Comparison of ENCODE assay signal across 24 cellular contexts in genomic region chr19:49881186-49881585, GRCh38. TPM values are rescaled to one million over a fixed set of nuclear protein-coding genes. Genes with fewer than 3 reads are reported as not detected.
DNase-seq lines count a peak whose midpoint lies in the region; ATAC-seq and TF ChIP-seq lines count a peak whose summit lies in the region.
"Had no signal": no experiment of that assay in that cellular context is flagged by ENCODE, and none has a peak within 500 bp of the region (broad histone marks: within the 10 kb centered on the region; RNA-seq: fewer than 3 reads in every experiment).

No MANE protein-coding gene starts in this region.

- no peak overlapping the region for H3K4me2 ChIP-seq in neuronal stem cell (ENCODE audit: insufficient read depth, low read length, poor library complexity, severe bottlenecking)

- no peaks in the 10 kb centered on the region for H3K27me3 Mint-ChIP-seq in activated CD4-positive, alpha-beta T cell treated with anti-CD3 and anti-CD28 coated beads, Interleukin-2, amount 10 ng/mL, durations not matched to agents 7 days and 5 days
- H3K27me3 Mint-ChIP-seq in dendritic cell treated with granulocyte-macrophage colony-stimulating factor and Interleukin-4, amounts not matched to agents 40 ng/mL and 50 ng/mL, for 4 days: no peaks in the 10 kb centered on the region

- H3K9ac ChIP-seq in neuronal stem cell (ENCODE audit: low read depth, low read length, poor library complexity): no peak overlapping the region
- H3K9ac ChIP-seq in colonic mucosa (ENCODE audit: low read depth in 2 of 2, low read length in 2 of 2): no peak overlapping the region

- CTCF ChIA-PET in activated CD4-positive, alpha-beta T cell treated with anti-CD3 and anti-CD28 coated beads, Interleukin-2, amount 10 ng/mL, durations not matched to agents 7 days and 5 days (lab: Charles Lee): interaction anchor here (1.4 kb wide), 1 partner anchor 13 kb away, joined by 4 read pairs; no protein-coding TSS in a partner anchor

- H3K4me3 Mint-ChIP-seq in activated CD4-positive, alpha-beta T cell treated with anti-CD3 and anti-CD28 coated beads, Interleukin-2, amount 10 ng/mL, durations not matched to agents 7 days and 5 days: no peak overlapping the region
- no peak overlapping the region for H3K4me3 Mint-ChIP-seq in dendritic cell treated with granulocyte-macrophage colony-stimulating factor and Interleukin-4, amounts not matched to agents 40 ng/mL and 50 ng/mL, for 4 days
- H3K4me3 Mint-ChIP-seq: H9 had no signal

- TF ChIP-seq POLR2A in esophagus squamous epithelium (IDR thresholded peaks at IDR 0.05): no peak
- no peak for TF ChIP-seq POLR2A in testis (IDR thresholded peaks at IDR 0.05)

- H3K18ac ChIP-seq in neuronal stem cell (ENCODE audit: low read length): no peak overlapping the region

- peak overlapping the region; percentile 9 for H3K23ac ChIP-seq in neuronal stem cell (ENCODE audit: low read depth, low read length, poor library complexity)

- H3K4ac ChIP-seq in neuronal stem cell (ENCODE audit: low read length): no peak overlapping the region

- H2AK5ac ChIP-seq in neuronal stem cell (ENCODE audit: low read depth, low read length): no peak overlapping the region

- no peak overlapping the region for H3K14ac ChIP-seq in neuronal stem cell (ENCODE audit: low read length)

- no peak overlapping the region for H2AFZ ChIP-seq in neuronal stem cell (ENCODE audit: low read length)

- H3K27me3 ChIP-seq in neuronal stem cell (ENCODE audit: control insufficient read depth in 3 of 3, insufficient read depth in 3 of 3, low read depth in 1 of 3, low read length in 3 of 3): no peaks in the 10 kb centered on the region
- no peaks in the 10 kb centered on the region for H3K27me3 ChIP-seq in upper lobe of right lung
- H3K27me3 ChIP-seq in esophagus squamous epithelium: no peaks in the 10 kb centered on the region
- no peaks in the 10 kb centered on the region for H3K27me3 ChIP-seq in testis
- H3K27me3 ChIP-seq in colonic mucosa: no peaks in the 10 kb centered on the region
- H3K27me3 ChIP-seq: BE2C, MG63 had no signal

- peaks cover 13% of the 10 kb centered on the region for H3K79me1 ChIP-seq in neuronal stem cell (ENCODE audit: low read depth, low read length)

- no peak overlapping the region for H2BK15ac ChIP-seq in neuronal stem cell (ENCODE audit: low read length)

- no peak overlapping the region for H4K91ac ChIP-seq in neuronal stem cell (ENCODE audit: low read depth, low read length, poor library complexity)

- H3K27ac Mint-ChIP-seq in activated CD4-positive, alpha-beta T cell treated with anti-CD3 and anti-CD28 coated beads, Interleukin-2, amount 10 ng/mL, durations not matched to agents 7 days and 5 days: peak overlapping the region; percentile 13
- H3K27ac Mint-ChIP-seq in dendritic cell treated with granulocyte-macrophage colony-stimulating factor and Interleukin-4, amounts not matched to agents 40 ng/mL and 50 ng/mL, for 4 days: peak overlapping the region; percentile 64

- peak overlapping the region; percentile 45 for H2BK5ac ChIP-seq in neuronal stem cell (ENCODE audit: low read length)

- ATAC-seq in upper lobe of right lung: no peak
- ATAC-seq: Panc1 had no signal

- no peak overlapping the region for H4K8ac ChIP-seq in neuronal stem cell (ENCODE audit: low read depth, low read length)

- intact Hi-C loops in dendritic cell treated with granulocyte-macrophage colony-stimulating factor and Interleukin-4, amounts not matched to agents 40 ng/mL and 50 ng/mL, for 4 days (cut with micrococcal nuclease): no loop called here
- intact Hi-C loops in upper lobe of right lung (cut with DNase I): no loop called here
- intact Hi-C loops in esophagus squamous epithelium (cut with DNase I): no loop called here
- intact Hi-C loops in testis (cut with DNase I; ENCODE audit: low total_unique reads): no loop called here
- intact Hi-C loops in colonic mucosa (cut with DNase I): no loop called here

- no peak overlapping the region for H2BK12ac ChIP-seq in neuronal stem cell (ENCODE audit: low read length)

- H3K9me3 ChIP-seq in neuronal stem cell (replicated peaks in 1 of 2; ENCODE audit: control insufficient read depth in 2 of 2, insufficient read depth in 1 of 2, low read depth in 1 of 2, low read length in 2 of 2): peaks cover 7 to 14% of the 10 kb centered on the region in 2 donors
- no peaks in the 10 kb centered on the region for H3K9me3 ChIP-seq in upper lobe of right lung
- peaks cover 0 to 6% (median 0%) of the 10 kb centered on the region in 3 donors for H3K9me3 ChIP-seq in esophagus squamous epithelium
- no peaks in the 10 kb centered on the region for H3K9me3 ChIP-seq in testis
- H3K9me3 ChIP-seq in colonic mucosa: no peaks in the 10 kb centered on the region
- H3K9me3 ChIP-seq: BE2C, MG63 had no signal

- H3K4me1 ChIP-seq in neuronal stem cell (ENCODE audit: control insufficient read depth in 2 of 2, insufficient read depth in 1 of 2, low read depth in 1 of 2, low read length in 2 of 2): peaks cover 5 to 7% of the 10 kb centered on the region in 2 donors
- peaks cover 14% of the 10 kb centered on the region for H3K4me1 ChIP-seq in upper lobe of right lung
- peaks cover 6 to 13% (median 12%) of the 10 kb centered on the region in 3 donors for H3K4me1 ChIP-seq in esophagus squamous epithelium
- peaks cover 8% of the 10 kb centered on the region for H3K4me1 ChIP-seq in testis
- H3K4me1 ChIP-seq in colonic mucosa: peaks cover 4% of the 10 kb centered on the region
- H3K4me1 ChIP-seq: BE2C had no signal

- peaks cover 42% of the 10 kb centered on the region for H3K36me3 Mint-ChIP-seq in activated CD4-positive, alpha-beta T cell treated with anti-CD3 and anti-CD28 coated beads, Interleukin-2, amount 10 ng/mL, durations not matched to agents 7 days and 5 days (ENCODE audit: low read depth)
- no peaks in the 10 kb centered on the region for H3K36me3 Mint-ChIP-seq in dendritic cell treated with granulocyte-macrophage colony-stimulating factor and Interleukin-4, amounts not matched to agents 40 ng/mL and 50 ng/mL, for 4 days (ENCODE audit: low read depth)

- no peaks in the 10 kb centered on the region for H3K9me3 Mint-ChIP-seq in activated CD4-positive, alpha-beta T cell treated with anti-CD3 and anti-CD28 coated beads, Interleukin-2, amount 10 ng/mL, durations not matched to agents 7 days and 5 days
- H3K9me3 Mint-ChIP-seq in dendritic cell treated with granulocyte-macrophage colony-stimulating factor and Interleukin-4, amounts not matched to agents 40 ng/mL and 50 ng/mL, for 4 days: no peaks in the 10 kb centered on the region
- H3K9me3 Mint-ChIP-seq: H9 had no signal

- H3K36me3 ChIP-seq in neuronal stem cell (replicated peaks in 1 of 2; ENCODE audit: control insufficient read depth in 2 of 2, insufficient read depth in 2 of 2, low read length in 2 of 2): peaks cover 61 to 64% of the 10 kb centered on the region in 2 donors
- peaks cover 72% of the 10 kb centered on the region for H3K36me3 ChIP-seq in upper lobe of right lung
- peaks cover 45 to 76% (median 59%) of the 10 kb centered on the region in 3 donors for H3K36me3 ChIP-seq in esophagus squamous epithelium
- H3K36me3 ChIP-seq in testis (ENCODE audit: low read depth, missing control alignments): peaks cover 4% of the 10 kb centered on the region
- peaks cover 20% of the 10 kb centered on the region for H3K36me3 ChIP-seq in colonic mucosa

- POLR2A ChIA-PET in activated CD4-positive, alpha-beta T cell treated with anti-CD3 and anti-CD28 coated beads, Interleukin-2, amount 10 ng/mL, durations not matched to agents 7 days and 5 days (lab: Charles Lee): no interaction called here

- no peak for DNase-seq in activated CD4-positive, alpha-beta T cell treated with anti-CD3 and anti-CD28 coated beads, Interleukin-2, amount 10 ng/mL, durations not matched to agents 7 days and 5 days
- no peak for DNase-seq in activated CD4-positive, alpha-beta T cell treated with anti-CD3 and anti-CD28 coated beads for 4 hours
- no peak for DNase-seq in neuronal stem cell (ENCODE audit: low spot score)
- peak; percentile 62 for DNase-seq in upper lobe of right lung
- DNase-seq in esophagus squamous epithelium (lab: John Stamatoyannopoulos, UW): no peak
- DNase-seq in testis: no peak
- DNase-seq in colonic mucosa: no peak
- DNase-seq: DMS153, DND-41, H9, KBM-7, MG63, NCI-H1105 treated with DMSO at 0.1 percent for 48 hours, NCI-H1694, NCI-H2029 treated with DMSO at 0.1 percent for 48 hours, NCI-H526 treated with DMSO at 0.1 percent for 48 hours, SHP77 had no signal

- TF ChIP-seq CTCF in upper lobe of right lung (IDR thresholded peaks at IDR 0.05) (no peak), esophagus squamous epithelium (IDR thresholded peaks at IDR 0.05) (no peak), testis (IDR thresholded peaks at IDR 0.05) (no peak), colonic mucosa (IDR thresholded peaks at IDR 0.05) (no peak)

- WGBS in neuronal stem cell (ENCODE audit: extremely low coverage in 2 of 2, insufficient read length in 2 of 2, insufficient replicate concordance in 1 of 2), 2 donors: no CpG with 5 or more reads among the region's 17 CpGs
- 98 to 100% methylated on average over 6 to 14 of the region's 17 CpGs for WGBS in esophagus squamous epithelium, 2 donors
- 77 to 91% methylated on average over 16 to 17 of the region's 17 CpGs for WGBS in testis, 2 donors

- H2BK120ac ChIP-seq in neuronal stem cell (ENCODE audit: low read depth, low read length): no peak overlapping the region

- peaks cover 19% of the 10 kb centered on the region for H3K4me1 Mint-ChIP-seq in activated CD4-positive, alpha-beta T cell treated with anti-CD3 and anti-CD28 coated beads, Interleukin-2, amount 10 ng/mL, durations not matched to agents 7 days and 5 days
- H3K4me1 Mint-ChIP-seq in dendritic cell treated with granulocyte-macrophage colony-stimulating factor and Interleukin-4, amounts not matched to agents 40 ng/mL and 50 ng/mL, for 4 days (ENCODE audit: low read depth): peaks cover 65% of the 10 kb centered on the region

- H3K27ac ChIP-seq in neuronal stem cell (replicated peaks; ENCODE audit: low read length) (no peak overlapping the region), upper lobe of right lung (no peak overlapping the region), esophagus squamous epithelium (no peak overlapping the region), testis (no peak overlapping the region), colonic mucosa (no peak overlapping the region)
- H3K27ac ChIP-seq: 22Rv1, RWPE1 had no signal

- H3K4me3 ChIP-seq in neuronal stem cell (ENCODE audit: low read length in 2 of 2) (no peak overlapping the region), upper lobe of right lung (no peak overlapping the region), esophagus squamous epithelium (no peak overlapping the region), testis (no peak overlapping the region), colonic mucosa (no peak overlapping the region)
- H3K4me3 ChIP-seq: MG63 had no signal

RNA-seq across cellular contexts. Expression of gene TBC1D17, which starts 3.7 kb away (rescaled TPM):
- 10 to 100 TPM; 33.2 to 33.8 TPM for total RNA-seq in activated CD4-positive, alpha-beta T cell treated with anti-CD3 and anti-CD28 coated beads, Interleukin-2, amount 10 ng/mL, durations not matched to agents 7 days and 5 days
- 29.5 TPM for polyA plus RNA-seq in neuronal stem cell (2013, experiment 1 of 2)
- 29.9 TPM for polyA plus RNA-seq in neuronal stem cell (2013, experiment 2 of 2)
- total RNA-seq in upper lobe of right lung (57.1 TPM), esophagus squamous epithelium (10 to 100 TPM in 3 of 4 donors, 1 to 10 TPM in 1; 6.7 to 25.9 (median 16.9) TPM), testis (10 to 100 TPM; 47.2 to 49.1 TPM), colonic mucosa (10 to 100 TPM; 29.4 to 33.7 TPM)
- polyA plus RNA-seq in testis (ENCODE audit: insufficient read depth, low read depth, low replicate concordance): 31.1 TPM

RNA-seq across cellular contexts. Expression of gene AKT1S1, which starts 4.0 kb away (rescaled TPM):
- total RNA-seq in activated CD4-positive, alpha-beta T cell treated with anti-CD3 and anti-CD28 coated beads, Interleukin-2, amount 10 ng/mL, durations not matched to agents 7 days and 5 days: 10 to 100 TPM; 17.5 to 18.9 TPM
- polyA plus RNA-seq in neuronal stem cell (2013, experiment 1 of 2): 45.3 TPM
- polyA plus RNA-seq in neuronal stem cell (2013, experiment 2 of 2): 42.9 TPM
- total RNA-seq in upper lobe of right lung (29.4 TPM), esophagus squamous epithelium (10 to 100 TPM; 16.2 to 31.0 (median 20.4) TPM), testis (10 to 100 TPM; 35.0 to 35.7 TPM), colonic mucosa (10 to 100 TPM; 32.7 to 74.9 TPM)
- polyA plus RNA-seq in testis (ENCODE audit: insufficient read depth, low read depth, low replicate concordance): 42.8 TPM

RNA-seq across cellular contexts. Expression of gene PNKP, which starts 13.8 kb away (rescaled TPM):
- total RNA-seq in activated CD4-positive, alpha-beta T cell treated with anti-CD3 and anti-CD28 coated beads, Interleukin-2, amount 10 ng/mL, durations not matched to agents 7 days and 5 days: 100 to 1,000 TPM; 105 to 131 TPM
- 56.3 TPM for polyA plus RNA-seq in neuronal stem cell (2013, experiment 1 of 2)
- polyA plus RNA-seq in neuronal stem cell (2013, experiment 2 of 2): 62.9 TPM
- total RNA-seq in upper lobe of right lung (83.2 TPM), esophagus squamous epithelium (10 to 100 TPM; 33.3 to 42.3 (median 36.3) TPM), testis (100 to 1,000 TPM; 110 to 125 TPM), colonic mucosa (100 to 1,000 TPM in 1 of 2 donors, 10 to 100 TPM in 1; 53.7 to 137 TPM)
- polyA plus RNA-seq in testis (ENCODE audit: insufficient read depth, low read depth, low replicate concordance): 45.5 TPM

RNA-seq across cellular contexts. Expression of gene IL4I1, which starts 15.5 kb away (rescaled TPM):
- total RNA-seq in activated CD4-positive, alpha-beta T cell treated with anti-CD3 and anti-CD28 coated beads, Interleukin-2, amount 10 ng/mL, durations not matched to agents 7 days and 5 days: 1 to 10 TPM; 3.7 to 4.2 TPM
- polyA plus RNA-seq in neuronal stem cell (2013, experiment 1 of 2): 0.28 TPM
- 0.26 TPM for polyA plus RNA-seq in neuronal stem cell (2013, experiment 2 of 2)
- 1.8 TPM for total RNA-seq in upper lobe of right lung
- under 1 TPM; 0.56 to 0.91 (median 0.73) TPM for total RNA-seq in esophagus squamous epithelium
- 10 to 100 TPM; 17.1 to 20.4 TPM for total RNA-seq in testis
- polyA plus RNA-seq in testis (ENCODE audit: insufficient read depth, low read depth, low replicate concordance): 61.9 TPM
- 1 to 10 TPM; 1.0 to 2.4 TPM for total RNA-seq in colonic mucosa
- total RNA-seq: NCI-H460, SK-MEL-5 had no signal

RNA-seq across cellular contexts. Expression of gene PTOV1, which starts 30.2 kb away (rescaled TPM):
- total RNA-seq in activated CD4-positive, alpha-beta T cell treated with anti-CD3 and anti-CD28 coated beads, Interleukin-2, amount 10 ng/mL, durations not matched to agents 7 days and 5 days: 10 to 100 TPM; 60.7 to 76.8 TPM
- 316 TPM for polyA plus RNA-seq in neuronal stem cell (2013, experiment 1 of 2)
- polyA plus RNA-seq in neuronal stem cell (2013, experiment 2 of 2): 321 TPM
- total RNA-seq in upper lobe of right lung (104 TPM), esophagus squamous epithelium (10 to 100 TPM; 31.3 to 57.0 (median 45.2) TPM), testis (100 to 1,000 TPM; 257 to 260 TPM), colonic mucosa (100 to 1,000 TPM; 109 to 128 TPM)
- 235 TPM for polyA plus RNA-seq in testis (ENCODE audit: insufficient read depth, low read depth, low replicate concordance)
